ENCODE assay signal across 9 cellular contexts in the genomic region with DNA sequence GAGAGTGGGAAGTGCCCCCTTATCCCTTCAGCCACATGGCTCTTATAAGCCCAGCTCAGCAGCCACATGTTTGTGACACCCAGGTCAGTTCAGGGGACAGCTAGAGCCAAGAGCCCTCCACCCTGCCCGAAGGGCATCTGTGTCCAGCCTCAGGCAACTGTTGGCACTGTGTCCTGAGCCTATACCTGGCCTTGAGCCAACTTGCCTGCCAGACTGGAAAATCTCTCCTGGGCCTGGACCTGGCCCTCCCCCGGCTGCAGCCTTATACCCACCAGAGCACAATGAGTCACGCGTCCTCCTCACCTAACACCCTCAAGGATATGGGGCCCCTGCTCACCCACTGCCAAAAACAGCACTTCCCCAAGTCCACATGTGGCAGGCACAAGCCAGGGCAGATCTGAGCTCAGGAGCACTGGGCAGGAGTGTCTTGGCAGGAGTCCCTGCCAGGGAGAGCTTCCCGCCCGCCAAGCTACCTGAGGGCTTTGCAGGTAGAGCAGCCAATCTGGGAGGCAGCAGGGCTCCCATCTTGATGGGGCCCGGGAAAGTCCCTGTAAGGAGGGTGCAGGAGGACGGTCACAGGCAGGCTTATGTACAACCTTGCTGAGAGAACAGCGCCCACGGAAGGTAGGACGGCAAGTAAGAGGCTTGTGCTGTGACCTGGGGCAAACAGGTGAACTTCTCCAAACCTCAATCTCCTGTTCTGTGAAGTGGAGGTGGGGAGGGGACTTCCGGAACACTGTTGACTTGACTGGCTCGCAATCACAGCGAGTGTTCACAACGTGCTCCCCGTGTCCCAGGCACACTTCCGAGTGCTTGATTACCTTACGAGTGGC. TPM values are rescaled to one million over a fixed set of nuclear protein-coding genes. Genes with fewer than 3 reads are reported as not detected.
DNase-seq lines count a peak whose midpoint lies in the region; ATAC-seq, FAIRE-seq and TF ChIP-seq lines count a peak whose summit lies in the region.
"Had no signal": no experiment of that assay in that cellular context is flagged by ENCODE, and none has a peak within 500 bp of the region (broad histone marks: within the 10 kb centered on the region; RNA-seq: fewer than 3 reads in every experiment).

No MANE protein-coding gene starts in this region.

- H3K27me3 ChIP-seq in pancreas = no peaks in the 10 kb centered on the region

- intact Hi-C loops in pancreas (cut with DNase I) = loop anchor here in 1 of 3 donors (10.0 kb wide), 1 partner anchor 52 kb away; no protein-coding TSS in a partner anchor

- no peak overlapping the region for H3K4me3 ChIP-seq in LNCaP clone FGC (ENCODE audit: low read depth, low read length)
- H3K4me3 ChIP-seq in pancreas = peak overlapping the region in 2 of 4 donors; percentile 10 to 26

- WGBS in pancreas, 2 donors = 8 to 9% methylated on average over 18 of the region's 18 CpGs

- no peak for TF ChIP-seq CTCF in LNCaP clone FGC (IDR thresholded peaks at IDR 0.05; ENCODE audit: control insufficient read depth, extremely low read depth, insufficient read depth)
- no peak for TF ChIP-seq CTCF in endothelial cell (IDR thresholded peaks at IDR 0.05; ENCODE audit: unreplicated experiment)
- no peak for TF ChIP-seq CTCF in pancreas (IDR thresholded peaks at IDR 0.05)

- ATAC-seq in pancreas (peak; percentile 90 to 92 (median 91)), HG03039 (IDR thresholded peaks at IDR 0.05; ENCODE audit: unreplicated experiment) (no peak), GM18520 (IDR thresholded peaks at IDR 0.05; ENCODE audit: unreplicated experiment) (no peak)

- peaks cover 11 to 15% (median 13%) of the 10 kb centered on the region in 3 donors for H3K4me1 ChIP-seq in pancreas

- peaks cover 44% of the 10 kb centered on the region for H3K4me1 Mint-ChIP-seq in endothelial cell (ENCODE audit: unreplicated experiment)

- peaks cover 8% of the 10 kb centered on the region for H3K27me3 Mint-ChIP-seq in endothelial cell (ENCODE audit: unreplicated experiment)

- no peaks in the 10 kb centered on the region for H3K36me3 Mint-ChIP-seq in endothelial cell (ENCODE audit: low read depth, unreplicated experiment)

- DNase-seq in A172 (ENCODE audit: low spot score) = peak; percentile 46
- DNase-seq in LNCaP clone FGC (ENCODE audit: low read depth) = peak; percentile 40
- peak; percentile 52 to 57 for DNase-seq in activated CD4-positive, alpha-beta T cell treated with anti-CD3 and anti-CD28 coated beads, Interleukin-2, amount 50 U/mL, for 4 hours
- DNase-seq in endothelial cell (ENCODE audit: low spot score) = no peak
- DNase-seq in pancreas = peak; percentile 80 to 94 (median 91)
- no peak for DNase-seq in HuH-7 (ENCODE audit: low spot score)

- H3K36me3 ChIP-seq in pancreas = no peaks in the 10 kb centered on the region

- peak overlapping the region; percentile 97 for H3K27ac Mint-ChIP-seq in endothelial cell (ENCODE audit: unreplicated experiment)

- no peaks in the 10 kb centered on the region for H3K9me3 Mint-ChIP-seq in endothelial cell (ENCODE audit: unreplicated experiment)

- H3K9me3 ChIP-seq in pancreas = no peaks in the 10 kb centered on the region

- H3K4me3 Mint-ChIP-seq in endothelial cell (ENCODE audit: unreplicated experiment) = no peak overlapping the region

- H3K27ac ChIP-seq in pancreas = peak overlapping the region; percentile 54 to 86 (median 71)

- no peak for FAIRE-seq in pancreas (lab: Jason Lieb, UNC)

RNA-seq across cellular contexts. Expression of a gene that starts 19.8 kb away (rescaled TPM):
- total RNA-seq in A172 (2014; rRNA removed; shearing (Covaris generic)) = 17.9 and 18.3 TPM in 2 replicates
- 1,732 TPM for total RNA-seq in endothelial cell (ENCODE audit: unreplicated experiment)
- 100 to 1,000 TPM in 2 of 6 donors, 10 to 100 TPM in 4; 50.4 to 164 (median 63.9) TPM for total RNA-seq in pancreas
- 100 to 1,000 TPM in 1 of 2 donors, 10 to 100 TPM in 1; 53.9 to 123 TPM for polyA plus RNA-seq in pancreas

RNA-seq across cellular contexts. Expression of a gene that starts 19.9 kb away (rescaled TPM):
- not detected in 2 replicates for total RNA-seq in A172 (2014; rRNA removed; shearing (Covaris generic))
- not detected for total RNA-seq in endothelial cell (ENCODE audit: unreplicated experiment)
- total RNA-seq in pancreas = over 10,000 TPM in 4 of 6 donors, 1,000 to 10,000 TPM in 2; 2,923 to 21,242 (median 14,470) TPM
- over 10,000 TPM in 1 of 2 donors, 1,000 to 10,000 TPM in 1; 6,851 to 15,141 TPM for polyA plus RNA-seq in pancreas
- total RNA-seq: T-helper 2 cell treated with Interferon-gamma antibody and Interleukin-4, amounts not matched to agents 100 ng/mL and 5 ng/mL, for 36 hours had no signal

RNA-seq across cellular contexts. Expression of a gene that starts 44.5 kb away (rescaled TPM):
- not detected in 2 replicates for total RNA-seq in A172 (2014; rRNA removed; shearing (Covaris generic))
- not detected for total RNA-seq in endothelial cell (ENCODE audit: unreplicated experiment)
- over 10,000 TPM; 17,183 to 55,024 (median 35,269) TPM for total RNA-seq in pancreas
- over 10,000 TPM; 21,682 to 31,636 TPM for polyA plus RNA-seq in pancreas
- total RNA-seq: T-helper 2 cell treated with Interferon-gamma antibody and Interleukin-4, amounts not matched to agents 100 ng/mL and 5 ng/mL, for 36 hours had no signal

Comparison
In these comparisons a context has a peak if more than half of its experiments do, and no peak if none do; other contexts are left out.
1. DNase-seq: peak in A172 (single experiment), LNCaP clone FGC (single experiment), activated CD4-positive, alpha-beta T cell treated with anti-CD3 and anti-CD28 coated beads, Interleukin-2, amount 50 U/mL, for 4 hours (2 of 2) and pancreas (6 of 6); none in endothelial cell (single experiment) and HuH-7 (single experiment).
2. ATAC-seq: peak in pancreas (4 of 4); none in HG03039 (single experiment) and GM18520 (single experiment).
3. RNA of a gene that starts 19.8 kb away (total RNA-seq): 1,732 TPM in endothelial cell (single experiment); 50.4 to 164 TPM in pancreas and 17.9 to 18.3 TPM in A172; every median in the first group is over 10 times any median in the second.
4. RNA of a gene that starts 19.9 kb away (total RNA-seq): 2,923 to 21,242 TPM in pancreas; not detected in endothelial cell (single experiment) and not detected in A172; every median in the first group is over 1,000 times any median in the second.
5. RNA of a gene that starts 44.5 kb away (total RNA-seq): 17,183 to 55,024 TPM in pancreas; not detected in endothelial cell (single experiment) and not detected in A172; every median in the first group is over 1,000 times any median in the second.